26 cellular contexts compared by ENCODE assay signal in the genomic region with DNA sequence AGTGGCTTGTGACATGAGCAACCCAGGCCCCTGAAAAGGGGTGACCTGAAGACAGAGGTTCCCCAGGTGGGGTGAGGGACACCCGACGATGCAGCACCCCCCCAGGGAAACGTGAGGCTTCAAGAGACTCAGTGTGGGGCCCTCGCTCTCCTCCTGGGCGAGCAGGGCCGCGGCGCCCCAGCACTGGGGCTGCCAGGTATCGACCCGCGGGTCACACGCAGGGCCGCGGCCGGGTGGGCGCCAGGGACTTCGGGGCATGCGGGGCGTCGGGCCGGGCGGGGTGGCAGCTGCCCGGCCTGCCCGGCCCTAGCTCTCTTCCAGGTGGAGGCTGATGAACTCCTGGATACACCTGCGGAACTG.
"Had no signal": no experiment of that assay in that cellular context is flagged by ENCODE, and none has a peak within 500 bp of the region (broad histone marks: within the 10 kb centered on the region; RNA-seq: fewer than 3 reads in every experiment).

No MANE protein-coding gene starts in this region.

- H3K27me3 ChIP-seq: colonic mucosa, esophagus muscularis mucosa, foreskin keratinocyte, gastroesophageal sphincter, heart left ventricle, left lung, neutrophil, pancreas, right lobe of liver, tibial nerve had no signal

- FAIRE-seq: endothelial cell of umbilical vein, islet of Langerhans, pancreas, small intestine, urothelium cell line had no signal

- H3K27ac ChIP-seq: colonic mucosa, esophagus muscularis mucosa, foreskin keratinocyte, gastroesophageal sphincter, heart left ventricle, left lung, lower lobe of right lung, neutrophil, pancreas, right lobe of liver, thoracic aorta, tibial nerve, upper lobe of left lung had no signal

- H3K4me1 ChIP-seq: foreskin keratinocyte, left lung, lower lobe of right lung, pancreas, right lobe of liver had no signal

- H3K4me3 ChIP-seq: colonic mucosa, esophagus muscularis mucosa, gastroesophageal sphincter, heart left ventricle, left lung, lower lobe of right lung, pancreas, right lobe of liver, thoracic aorta, tibial nerve, upper lobe of left lung had no signal

- ATAC-seq: naive thymus-derived CD8-positive, alpha-beta T cell; right lobe of liver had no signal

- H3K9me3 ChIP-seq: colonic mucosa, esophagus muscularis mucosa, gastroesophageal sphincter, heart left ventricle, left lung, lower lobe of right lung, neutrophil, pancreas, right lobe of liver, thoracic aorta, tibial nerve, upper lobe of left lung had no signal

- H3K36me3 ChIP-seq: colonic mucosa, pancreas, right lobe of liver, thoracic aorta had no signal

- DNase-seq: colonic mucosa; effector memory CD4-positive, alpha-beta T cell; foreskin keratinocyte; hippocampal formation; left lung; lower lobe of right lung; naive thymus-derived CD8-positive, alpha-beta T cell; retina; right lobe of liver; small intestine; stimulated activated CD4-positive, alpha-beta T cell treated with anti-CD3 and anti-CD28 coated beads, Interleukin-12 subunit alpha, Interleukin-12 subunit beta, amount 100 ng/mL, for 4 hours; stimulated activated CD4-positive, alpha-beta T cell treated with anti-CD3 and anti-CD28 coated beads, Interleukin-1b, Interleukin-23, amount 100 ng/mL, for 48 hours; stimulated activated CD4-positive, alpha-beta T cell treated with anti-CD3 and anti-CD28 coated beads, Interleukin-4, amount 100 ng/mL, for 1 hour; stimulated activated CD8-positive, alpha-beta memory T cell treated with anti-CD3 and anti-CD28 coated beads, Interleukin-4, amount 100 ng/mL, for 48 hours; stimulated activated naive CD4-positive, alpha-beta T cell treated with Interleukin-2 at 50 U/mL for 16 hours had no signal
